ENCODE assay signal across 8 cellular contexts in the genomic region with DNA sequence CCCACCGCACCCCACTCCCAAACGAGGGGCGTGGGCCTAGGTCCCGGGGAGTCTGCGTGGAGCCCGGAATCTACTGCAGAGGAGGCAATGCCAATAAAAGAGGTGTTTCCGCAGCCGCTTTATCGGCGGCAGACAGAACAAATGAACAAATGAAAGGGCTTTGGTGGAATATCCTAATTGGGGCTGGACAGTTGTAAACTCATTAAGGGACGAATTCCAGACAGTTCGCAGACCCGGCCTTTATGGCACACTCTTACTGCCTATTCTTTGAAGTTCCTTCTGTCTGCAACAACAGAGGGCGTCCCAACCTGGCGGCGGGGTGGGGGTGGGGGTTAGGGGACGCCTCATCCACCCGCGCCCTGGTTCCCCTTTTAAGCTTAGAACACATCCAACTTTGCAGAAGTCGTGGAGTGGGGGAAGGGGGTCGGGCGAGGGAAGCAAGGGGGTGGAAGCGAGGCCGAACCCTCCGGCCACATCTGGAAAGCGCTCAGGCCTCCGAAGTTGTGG. TPM values are rescaled to one million over a fixed set of nuclear protein-coding genes. Genes with fewer than 3 reads are reported as not detected.
DNase-seq lines count a peak whose midpoint lies in the region; ATAC-seq and TF ChIP-seq lines count a peak whose summit lies in the region.

No MANE protein-coding gene starts in this region.

- TF ChIP-seq CTCF in SK-N-SH (IDR thresholded peaks at IDR 0.05) (0 out of 2 replicates have a peak, but pooled peaks have one; percentile 35), gastroesophageal sphincter (IDR thresholded peaks at IDR 0.05) (peak in 1 of 4 experiments; percentile 6), gastrocnemius medialis (IDR thresholded peaks at IDR 0.05 in 4 of 5, conservative IDR thresholded peaks at IDR 0.05 in 1 of 5) (no peak)

- H3K9ac ChIP-seq in SK-N-SH = no peak overlapping the region

- intact Hi-C loops in gastrocnemius medialis (cut with DNase I; ENCODE audit: low total_unique reads) = loop anchor here (1.0 to 10.0 kb wide), 5 partner anchors 308 to 1396 kb away; no protein-coding TSS in a partner anchor

- peaks cover 91% of the 10 kb centered on the region for H3K27me3 ChIP-seq in SK-N-SH (ENCODE audit: insufficient read depth)
- no peaks in the 10 kb centered on the region for H3K27me3 ChIP-seq in SJCRH30
- H3K27me3 ChIP-seq in gastroesophageal sphincter = peaks cover 100% of the 10 kb centered on the region
- H3K27me3 ChIP-seq in gastrocnemius medialis = no peaks in the 10 kb centered on the region

- 15% methylated on average over 24 of the region's 27 CpGs for whole genome bisulfite sequencing in SK-N-SH (ENCODE audit: low lambda C conversion rate)
- WGBS in gastroesophageal sphincter (ENCODE audit: low coverage in 1 of 2), 2 donors = 0 to 23% methylated on average over 2 to 8 of the region's 27 CpGs

- H2AFZ ChIP-seq in SK-N-SH (ENCODE audit: low read depth) = peak overlapping the region; percentile 99; the same call in 1 of the 2 replicates

- H3K4me1 ChIP-seq in SK-N-SH (ENCODE audit: control insufficient read depth in 1 of 2, insufficient read depth in 2 of 2, low read depth in 1 of 2, low read length in 1 of 2) = peaks cover 0 to 8% of the 10 kb centered on the region in 2 experiments; a peak in 1 of 4 replicates
- H3K4me1 ChIP-seq in SJCRH30 = peaks cover 3% of the 10 kb centered on the region; the same call in 1 of the 2 replicates
- H3K4me1 ChIP-seq in gastroesophageal sphincter = peaks cover 0 to 50% (median 20%) of the 10 kb centered on the region in 3 donors
- peaks cover 12 to 25% of the 10 kb centered on the region in 2 donors for H3K4me1 ChIP-seq in gastrocnemius medialis

- peak overlapping the region; percentile 97 for H3K4me2 ChIP-seq in SK-N-SH

- peaks cover 10% of the 10 kb centered on the region for H3F3A ChIP-seq in SK-N-SH (replicated peaks; ENCODE audit: insufficient read depth)

- TF ChIP-seq RAD21 in SK-N-SH (IDR thresholded peaks at IDR 0.05; ENCODE audit: low read length) = no peak

- in situ Hi-C loops in gastrocnemius medialis (cut with MboI; ENCODE audit: low sequenced_read_pairs in 4 of 4) = loop anchor here in 1 of 4 donors (10.0 to 25.0 kb wide), 2 partner anchors 949 to 1296 kb away; a partner anchor contains a TSS

- no peaks in the 10 kb centered on the region for H3K79me2 ChIP-seq in SK-N-SH (ENCODE audit: insufficient read depth)

- H3K9me2 ChIP-seq in SK-N-SH = no peaks in the 10 kb centered on the region

- H4K20me1 ChIP-seq in SK-N-SH (ENCODE audit: insufficient read depth) = no peaks in the 10 kb centered on the region

- H3K36me3 ChIP-seq in SK-N-SH (replicated peaks in 1 of 2; ENCODE audit: control insufficient read depth in 1 of 2, insufficient read depth in 2 of 2, low read length in 1 of 2) (no peaks in the 10 kb centered on the region), SJCRH30 (no peaks in the 10 kb centered on the region), gastroesophageal sphincter (no peaks in the 10 kb centered on the region), gastrocnemius medialis (no peaks in the 10 kb centered on the region)

- POLR2A ChIA-PET in SK-N-SH (lab: Yijun Ruan, JAX) = interaction anchor here (1.3 kb wide), 1 partner anchor 11 kb away, joined by 3 read pairs; no protein-coding TSS in a partner anchor

- TF ChIP-seq POLR2A in gastroesophageal sphincter (IDR thresholded peaks at IDR 0.05) = no peak
- TF ChIP-seq POLR2A in gastrocnemius medialis (IDR thresholded peaks at IDR 0.05) = no peak

- peak overlapping the region; percentile 39 to 70 for H3K4me3 ChIP-seq in SK-N-SH (ENCODE audit: low read depth in 2 of 2, low read length in 1 of 2)
- H3K4me3 ChIP-seq in SJCRH30 = peak overlapping the region; percentile 77
- peak overlapping the region; percentile 29 to 62 for H3K4me3 ChIP-seq in gastroesophageal sphincter
- H3K4me3 ChIP-seq in gastrocnemius medialis = peak overlapping the region; percentile 60 to 80 (median 72)

- H3K27ac ChIP-seq in SK-N-SH (ENCODE audit: low read depth in 2 of 2, low read length in 1 of 2) = no peak overlapping the region
- peak overlapping the region; percentile 95 for H3K27ac ChIP-seq in SJCRH30
- H3K27ac ChIP-seq in gastroesophageal sphincter = peak overlapping the region in 1 of 4 donors; percentile 51
- H3K27ac ChIP-seq in gastrocnemius medialis = peak overlapping the region; percentile 65 to 88 (median 81)

- no peaks in the 10 kb centered on the region for H3K9me3 ChIP-seq in SK-N-SH
- H3K9me3 ChIP-seq in SJCRH30 (replicated peaks) = no peaks in the 10 kb centered on the region
- peaks cover 0 to 3% (median 0%) of the 10 kb centered on the region in 3 donors for H3K9me3 ChIP-seq in gastroesophageal sphincter
- no peaks in the 10 kb centered on the region for H3K9me3 ChIP-seq in gastrocnemius medialis

- ATAC-seq in SK-N-SH treated with all-trans-retinoic acid at 6 μM for 48 hours (no peak), gastroesophageal sphincter (no peak), gastrocnemius medialis (no peak), GM21576 (IDR thresholded peaks at IDR 0.05; ENCODE audit: unreplicated experiment) (no peak)

- no peak for DNase-seq in SK-N-SH
- DNase-seq in SJCRH30 = no peak
- peak in 1 of 2 donors; percentile 28 for DNase-seq in gastrocnemius medialis
- DNase-seq in HUDEP-2 (lab: John Stamatoyannopoulos, UW; ENCODE audit: unreplicated experiment in 76 of 76) = no peak
- no peak for DNase-seq in NCI-H69 (lab: John Stamatoyannopoulos, UW)

- no peak for TF ChIP-seq EP300 in SK-N-SH (IDR thresholded peaks at IDR 0.05; ENCODE audit: borderline replicate concordance in 1 of 2, low read depth in 1 of 2, low read length in 1 of 2)
- TF ChIP-seq EP300 in gastroesophageal sphincter (IDR thresholded peaks at IDR 0.05) = no peak

- CTCF ChIA-PET in SK-N-SH (lab: Yijun Ruan, JAX) = interaction anchor here (0.6 to 12.1 kb wide), 71 partner anchors 13 to 1274 kb away, joined by 3 to 270 read pairs (median 4); a partner anchor contains a TSS

TF ChIP-seq in SK-N-SH, 30 proteins besides CTCF, POLR2A, EP300 and RAD21 (continues in another document):
- TF ChIP-seq MXI1 (IDR thresholded peaks at IDR 0.05; ENCODE audit: low read depth, low read length) (no peak), YY1 (IDR thresholded peaks at IDR 0.05; ENCODE audit: low read depth) (no peak), FOXJ3 (CRISPR knock-in tag; IDR thresholded peaks at IDR 0.05) (no peak), NRF1 (IDR thresholded peaks at IDR 0.05; ENCODE audit: low read depth, low read length) (no peak)
- TF ChIP-seq, protein P1, sequence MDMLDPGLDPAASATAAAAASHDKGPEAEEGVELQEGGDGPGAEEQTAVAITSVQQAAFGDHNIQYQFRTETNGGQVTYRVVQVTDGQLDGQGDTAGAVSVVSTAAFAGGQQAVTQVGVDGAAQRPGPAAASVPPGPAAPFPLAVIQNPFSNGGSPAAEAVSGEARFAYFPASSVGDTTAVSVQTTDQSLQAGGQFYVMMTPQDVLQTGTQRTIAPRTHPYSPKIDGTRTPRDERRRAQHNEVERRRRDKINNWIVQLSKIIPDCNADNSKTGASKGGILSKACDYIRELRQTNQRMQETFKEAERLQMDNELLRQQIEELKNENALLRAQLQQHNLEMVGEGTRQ (IDR thresholded peaks at IDR 0.05; ENCODE audit: borderline replicate concordance, low read depth, low read length) = no peak

TF ChIP-seq in SK-N-SH treated with all-trans-retinoic acid at 6 μM for 48 hours, 23 proteins besides CTCF, POLR2A, EP300 and RAD21 (continues in another document):
- no peak for TF ChIP-seq CSDC2 (CRISPR knock-in tag; IDR thresholded peaks at IDR 0.05)

RNA-seq across cellular contexts. Expression of a gene that starts 4.1 kb away (rescaled TPM):
- not detected in 2 replicates for polyA plus RNA-seq in SK-N-SH (2012; rRNA removed)
- not detected in 2 replicates for polyA plus RNA-seq in SK-N-SH (2012; cell fraction: cytosol; rRNA removed)
- not detected in 2 replicates for polyA plus RNA-seq in SK-N-SH (2012; cell fraction: nucleus; rRNA removed)
- 0.10 and 0.30 TPM in 2 replicates for total RNA-seq in SJCRH30 (2014; rRNA removed; shearing (Covaris generic))
- total RNA-seq in gastroesophageal sphincter (under 1 TPM in 2 of 4 donors, not detected in 2; 0.54 to 0.89 TPM), gastrocnemius medialis (10 to 100 TPM; 18.9 to 30.3 (median 19.5) TPM)

RNA-seq across cellular contexts. Expression of a gene that starts 4.8 kb away (rescaled TPM):
- not detected in 2 replicates for polyA plus RNA-seq in SK-N-SH (2012; rRNA removed)
- not detected in 2 replicates for polyA plus RNA-seq in SK-N-SH (2012; cell fraction: cytosol; rRNA removed)
- polyA plus RNA-seq in SK-N-SH (2012; cell fraction: nucleus; rRNA removed) = not detected in 2 replicates
- 38.6 and 40.4 TPM in 2 replicates for total RNA-seq in SJCRH30 (2014; rRNA removed; shearing (Covaris generic))
- total RNA-seq in gastroesophageal sphincter = 1 to 10 TPM in 3 of 4 donors, under 1 TPM in 1; 0.85 to 5.1 (median 1.4) TPM
- 10 to 100 TPM in 1 of 4 donors, 1 to 10 TPM in 3; 5.3 to 12.8 (median 8.6) TPM for total RNA-seq in gastrocnemius medialis

RNA-seq across cellular contexts. Expression of a gene that starts 8.9 kb away (rescaled TPM):
- polyA plus RNA-seq in SK-N-SH (2012; rRNA removed) = 0.15 TPM in 1 of 2 replicates, not detected in the other
- not detected in 2 replicates for polyA plus RNA-seq in SK-N-SH (2012; cell fraction: cytosol; rRNA removed)
- polyA plus RNA-seq in SK-N-SH (2012; cell fraction: nucleus; rRNA removed) = not detected in 2 replicates
- 12.0 and 12.2 TPM in 2 replicates for total RNA-seq in SJCRH30 (2014; rRNA removed; shearing (Covaris generic))
- total RNA-seq in gastroesophageal sphincter (10 to 100 TPM in 2 of 4 donors, 1 to 10 TPM in 2; 6.4 to 22.6 (median 10.3) TPM), gastrocnemius medialis (1 to 10 TPM in 3 of 4 donors, under 1 TPM in 1; 0.53 to 6.2 (median 3.0) TPM)

RNA-seq across cellular contexts. Expression of a gene that starts 12.9 kb away (rescaled TPM):
- polyA plus RNA-seq in SK-N-SH (2012; rRNA removed) = not detected in 2 replicates
- polyA plus RNA-seq in SK-N-SH (2012; cell fraction: cytosol; rRNA removed) = not detected in 2 replicates
- polyA plus RNA-seq in SK-N-SH (2012; cell fraction: nucleus; rRNA removed) = not detected in 2 replicates
- total RNA-seq in SJCRH30 (2014; rRNA removed; shearing (Covaris generic)) = 16.2 and 17.2 TPM in 2 replicates
- total RNA-seq in gastroesophageal sphincter = under 1 TPM in 1 of 4 donors, not detected in 3; 0.67 TPM
- 10 to 100 TPM; 24.6 to 61.2 (median 40.0) TPM for total RNA-seq in gastrocnemius medialis

RNA-seq across cellular contexts. Expression of a gene that starts 13.7 kb away (rescaled TPM):
- not detected in 2 replicates for polyA plus RNA-seq in SK-N-SH (2012; rRNA removed)
- not detected in 2 replicates for polyA plus RNA-seq in SK-N-SH (2012; cell fraction: cytosol; rRNA removed)
- not detected in 2 replicates for polyA plus RNA-seq in SK-N-SH (2012; cell fraction: nucleus; rRNA removed)
- total RNA-seq in SJCRH30 (2014; rRNA removed; shearing (Covaris generic)) = 3.8 and 4.6 TPM in 2 replicates
- total RNA-seq in gastroesophageal sphincter = 10 to 100 TPM in 1 of 4 donors, under 1 TPM in 1, not detected in 2; 0.46 to 12.7 TPM
- 1 to 10 TPM; 2.6 to 5.6 (median 4.2) TPM for total RNA-seq in gastrocnemius medialis

Comparison
In these comparisons a context has a peak if more than half of its experiments do, and no peak if none do; other contexts are left out.
1. H3K27ac ChIP-seq: peak in SJCRH30 (single experiment) and gastrocnemius medialis (4 of 4); none in SK-N-SH (0 of 2).
2. RNA of a gene that starts 4.1 kb away (total RNA-seq): 18.9 to 30.3 TPM in gastrocnemius medialis; 0.54 to 0.89 TPM in gastroesophageal sphincter and 0.10 to 0.30 TPM in SJCRH30; every median in the first group is over 10 times any median in the second.
3. Peak in every context shown above with its lines, with median percentiles within 50 percentile points of each other: H3K4me3 ChIP-seq.